In genomic region chr4:165217325-165217724, GRCh38 we compare ENCODE assay signal across 16 cellular contexts.
"Had no signal": no experiment of that assay in that cellular context is flagged by ENCODE, and none has a peak within 500 bp of the region (broad histone marks: within the 10 kb centered on the region; RNA-seq: fewer than 3 reads in every experiment).

No MANE protein-coding gene starts in this region.

- H3K4me2 ChIP-seq: smooth muscle cell had no signal

- H3K27ac ChIP-seq: brain microvascular endothelial cell, tibial nerve had no signal

- DNase-seq: activated CD4-positive, alpha-beta T cell treated with anti-CD3 and anti-CD28 coated beads, Interleukin-2, amount 50 U/mL, for 4 hours; activated CD8-positive, alpha-beta memory T cell treated with anti-CD3 and anti-CD28 coated beads, Interleukin-2, amount 50 U/mL, for 4 hours; activated naive CD4-positive, alpha-beta T cell treated with anti-CD3 and anti-CD28 coated beads, Interleukin-2, amount 10 ng/mL, durations not matched to agents 7 days and 5 days; brain microvascular endothelial cell; cerebellar nuclear complex; dermis blood vessel endothelial cell; erythroblast; hippocampal formation; naive B cell; nucleus accumbens; right cardiac atrium; T-helper 17 cell had no signal

- H3K27me3 ChIP-seq: brain microvascular endothelial cell, tibial nerve had no signal

- H3K36me3 ChIP-seq: brain microvascular endothelial cell, tibial nerve had no signal

- H3K9me3 ChIP-seq: tibial nerve had no signal

- H3K4me3 Mint-ChIP-seq: activated naive CD4-positive, alpha-beta T cell treated with anti-CD3 and anti-CD28 coated beads, Interleukin-2, amount 10 ng/mL, durations not matched to agents 7 days and 5 days; activated T-helper 17 cell treated with anti-CD3 and anti-CD28 coated beads, Interleukin-2, amount 50 U/mL, for 72 hours; T-helper 17 cell had no signal

- H3K4me3 ChIP-seq: smooth muscle cell, tibial nerve had no signal

- H3K27ac Mint-ChIP-seq: progenitor cell of endocrine pancreas, T-helper 17 cell had no signal

- H3K9me3 Mint-ChIP-seq: activated naive CD4-positive, alpha-beta T cell treated with anti-CD3 and anti-CD28 coated beads, Interleukin-2, amount 10 ng/mL, durations not matched to agents 7 days and 5 days; activated T-helper 17 cell treated with anti-CD3 and anti-CD28 coated beads, Interleukin-2, amount 50 U/mL, for 72 hours had no signal

- H3K27me3 Mint-ChIP-seq: activated naive CD4-positive, alpha-beta T cell treated with anti-CD3 and anti-CD28 coated beads, Interleukin-2, amount 10 ng/mL, durations not matched to agents 7 days and 5 days; activated T-helper 17 cell treated with anti-CD3 and anti-CD28 coated beads, Interleukin-2, amount 50 U/mL, for 72 hours; naive B cell; progenitor cell of endocrine pancreas; T-helper 17 cell had no signal
